Comparison of ENCODE assay signal across 8 cellular contexts in the genomic region with DNA sequence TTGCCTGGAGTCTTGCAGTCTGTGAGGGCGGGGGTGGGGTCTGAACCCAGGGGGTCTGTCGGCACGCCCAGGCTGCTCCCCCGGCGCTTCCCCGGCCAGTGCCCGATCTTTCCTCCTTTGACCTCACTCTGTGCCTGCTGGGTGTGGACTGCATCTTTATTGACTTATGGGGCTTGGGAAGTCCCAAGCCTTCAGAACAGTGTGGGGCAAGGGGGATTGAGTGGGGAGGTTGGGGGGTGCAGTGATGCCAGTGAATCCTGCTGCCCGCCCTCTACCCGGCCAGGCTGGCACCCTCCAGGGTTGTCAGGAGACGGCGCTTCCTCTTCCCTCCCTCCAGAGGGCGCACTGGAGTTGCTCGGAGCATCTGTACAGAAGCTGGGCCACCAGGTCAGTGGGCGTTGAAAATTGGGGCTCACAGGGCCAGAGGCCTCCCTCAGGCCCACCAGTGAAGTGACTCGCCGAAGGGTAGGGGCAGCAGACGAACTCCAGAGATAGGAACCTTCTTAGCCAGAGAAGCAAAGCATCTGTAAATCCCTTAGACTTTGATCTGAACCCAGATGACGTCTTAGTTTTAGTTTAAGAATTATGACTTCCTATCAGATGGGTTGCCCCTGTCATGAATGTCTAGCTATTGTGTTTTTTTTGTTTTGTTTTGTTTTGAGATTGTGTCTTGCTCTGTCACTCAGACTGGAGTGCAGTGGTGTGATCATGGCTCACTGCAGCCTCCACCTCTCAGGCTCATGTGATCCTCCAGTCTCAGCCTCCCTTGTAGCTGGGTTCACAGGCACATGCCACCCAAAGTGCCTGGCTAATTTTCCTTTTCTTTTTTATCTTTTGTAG.
DNase-seq lines count a peak whose midpoint lies in the region; ATAC-seq and TF ChIP-seq lines count a peak whose summit lies in the region.

No MANE protein-coding gene starts in this region.

- ATAC-seq in heart right ventricle (peak; percentile 34 to 69 (median 58)), HG03460 (IDR thresholded peaks at IDR 0.05; ENCODE audit: unreplicated experiment) (no peak)

- H3K4me3 ChIP-seq in heart right ventricle (no peak overlapping the region), spleen (no peak overlapping the region)

- H3K36me3 ChIP-seq in heart right ventricle: no peaks in the 10 kb centered on the region
- H3K36me3 ChIP-seq in spleen: no peaks in the 10 kb centered on the region

- 67 to 71% methylated on average over 17 to 18 of the region's 18 CpGs for WGBS in heart right ventricle, 2 donors
- WGBS in spleen, 5 donors: 44 to 62% (median 51%) methylated on average over 18 of the region's 18 CpGs

- H3K9me3 ChIP-seq in heart right ventricle (no peaks in the 10 kb centered on the region), spleen (no peaks in the 10 kb centered on the region)

- H3K4me1 ChIP-seq in heart right ventricle (peaks cover 0 to 7% (median 5%) of the 10 kb centered on the region in 9 donors), spleen (peaks cover 0 to 21% (median 9%) of the 10 kb centered on the region in 6 donors)

- intact Hi-C loops in heart right ventricle (cut with DNase I): no loop called here
- intact Hi-C loops in spleen (cut with DNase I; ENCODE audit: low total_unique reads): no loop called here

- no peak for TF ChIP-seq POLR2A in spleen (IDR thresholded peaks at IDR 0.05)

- no peak overlapping the region for H3K27ac ChIP-seq in heart right ventricle
- H3K27ac ChIP-seq in spleen: no peak overlapping the region

- peak; percentile 88 for DNase-seq in 8988T
- DNase-seq in GM13976 (ENCODE audit: low spot score): peak; percentile 78
- DNase-seq in RKO (ENCODE audit: low spot score): peak; percentile 59
- peak; percentile 32 for DNase-seq in activated gamma-delta T cell treated with anti-CD3 and anti-CD28 coated beads, Interleukin-2, amount 50 U/mL, for 16 hours (ENCODE audit: low read depth)
- no peak for DNase-seq in heart right ventricle
- no peak for DNase-seq in spleen
- no peak for DNase-seq in kidney glomerular epithelial cell (lab: John Stamatoyannopoulos, UW)

- in situ Hi-C loops in GM13976 (cut with MboI; ENCODE audit: low sequenced_read_pairs, unreplicated experiment): no loop called here

- H3K27me3 ChIP-seq in heart right ventricle: no peaks in the 10 kb centered on the region
- no peaks in the 10 kb centered on the region for H3K27me3 ChIP-seq in spleen (replicated peaks in 1 of 7)

- peak; percentile 80 for TF ChIP-seq CTCF in GM13976 (IDR thresholded peaks at IDR 0.05; ENCODE audit: borderline replicate concordance, control extremely low read depth, extremely low read depth, insufficient read depth, missing control alignments)
- peak; percentile 28 to 82 (median 66) for TF ChIP-seq CTCF in heart right ventricle (IDR thresholded peaks at IDR 0.05)
- peak in 9 of 11 experiments; percentile 46 to 83 (median 68) for TF ChIP-seq CTCF in spleen (IDR thresholded peaks at IDR 0.05 in 8 of 11, conservative IDR thresholded peaks at IDR 0.05 in 3 of 11)

Comparison
In these comparisons a context has a peak if more than half of its experiments do, and no peak if none do; other contexts are left out.
1. DNase-seq: peak in 8988T (single experiment), GM13976 (single experiment), RKO (single experiment) and activated gamma-delta T cell treated with anti-CD3 and anti-CD28 coated beads, Interleukin-2, amount 50 U/mL, for 16 hours (single experiment); none in heart right ventricle (0 of 2), spleen (single experiment) and kidney glomerular epithelial cell (single experiment).
2. Peak in every context shown above with its lines, with median percentiles within 50 percentile points of each other: CTCF ChIP-seq.